29 cellular contexts compared by ENCODE assay signal in the genomic region with DNA sequence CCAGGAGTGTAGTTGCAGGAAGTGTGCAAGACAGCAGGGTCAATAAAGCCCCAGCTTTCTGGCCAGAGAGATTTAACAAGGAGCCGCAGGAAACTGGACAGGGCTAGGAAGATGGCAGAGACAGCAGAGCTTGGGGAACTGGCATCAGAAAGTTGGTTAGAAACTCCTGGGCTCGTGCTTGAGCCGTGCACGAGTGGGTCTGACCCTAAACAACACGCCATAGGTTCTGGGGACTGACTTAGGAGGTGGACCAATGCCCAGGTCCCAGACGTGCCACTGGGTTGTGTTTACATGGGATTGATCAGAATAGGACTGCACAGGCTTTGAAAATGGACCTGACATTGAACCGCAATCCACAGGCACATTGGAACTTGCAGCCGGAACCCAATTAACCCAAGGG. TPM values are rescaled to one million over a fixed set of nuclear protein-coding genes. Genes with fewer than 3 reads are reported as not detected.
DNase-seq lines count a peak whose midpoint lies in the region; ATAC-seq and TF ChIP-seq lines count a peak whose summit lies in the region.
"Had no signal": no experiment of that assay in that cellular context is flagged by ENCODE, and none has a peak within 500 bp of the region (broad histone marks: within the 10 kb centered on the region; RNA-seq: fewer than 3 reads in every experiment).

No MANE protein-coding gene starts in this region.

- H3K36me3 ChIP-seq in breast epithelium (no peaks in the 10 kb centered on the region), upper lobe of left lung (no peaks in the 10 kb centered on the region), H7 (replicated peaks; ENCODE audit: control insufficient read depth, insufficient read depth, low read length) (no peaks in the 10 kb centered on the region)
- H3K36me3 ChIP-seq: adrenal gland, cardiac muscle cell had no signal

- POLR2A ChIA-PET in MCF 10A (lab: Yijun Ruan, JAX) = interaction anchor here (0.6 to 0.7 kb wide), 3 partner anchors 82 to 1125 kb away, joined by 3 read pairs; no protein-coding TSS in a partner anchor

- H3K27me3 ChIP-seq in breast epithelium (no peaks in the 10 kb centered on the region), upper lobe of left lung (no peaks in the 10 kb centered on the region), H7 (ENCODE audit: control insufficient read depth, insufficient read depth, low read length) (no peaks in the 10 kb centered on the region)
- H3K27me3 ChIP-seq: adrenal gland, cardiac muscle cell, tibial nerve had no signal

- BruUV-seq in MCF 10A (replicated peaks; lab: Mats Ljungman, UMichigan) = no TSS peak

- no peak for TF ChIP-seq EP300 in upper lobe of left lung (IDR thresholded peaks at IDR 0.05)

- H3K36me3 Mint-ChIP-seq in MCF 10A (ENCODE audit: insufficient read depth, unreplicated experiment) = peaks cover 6% of the 10 kb centered on the region
- H3K36me3 Mint-ChIP-seq: CD8-positive, alpha-beta memory T cell had no signal

- peaks cover 5 to 14% of the 10 kb centered on the region in 2 donors for H3K9me3 ChIP-seq in breast epithelium
- H3K9me3 ChIP-seq in upper lobe of left lung = peaks cover 0 to 10% (median 4%) of the 10 kb centered on the region in 4 donors

- TF ChIP-seq CTCF in MCF 10A (IDR thresholded peaks at IDR 0.05; ENCODE audit: unreplicated experiment) = no peak
- no peak for TF ChIP-seq CTCF in breast epithelium (IDR thresholded peaks at IDR 0.05)
- TF ChIP-seq CTCF in coronary artery (IDR thresholded peaks at IDR 0.05) = no peak
- TF ChIP-seq CTCF in upper lobe of left lung (IDR thresholded peaks at IDR 0.05) = no peak

- ATAC-seq in upper lobe of left lung (ENCODE audit: low FRiP score in 2 of 2) (no peak), HG03439 (IDR thresholded peaks at IDR 0.05; ENCODE audit: unreplicated experiment) (no peak)
- ATAC-seq: activated T-cell treated with anti-CD3 and anti-CD28 coated beads, Interleukin-2, amount 50 U/mL, for 4 hours; SK-N-SH treated with all-trans-retinoic acid at 6 μM for 48 hours; stimulated activated naive CD8-positive, alpha-beta T cell treated with anti-CD3 and anti-CD28 coated beads, Interleukin-15, Interleukin-2, amounts not matched to agents 100 U/mL and 50 U/mL, for 24 hours had no signal

- H3K4me3 Mint-ChIP-seq in MCF 10A (ENCODE audit: unreplicated experiment) = no peak overlapping the region
- H3K4me3 Mint-ChIP-seq: activated T-cell treated with anti-CD3 and anti-CD28 coated beads, Interleukin-2, amount 50 U/mL, for 4 hours; CD8-positive, alpha-beta memory T cell; dendritic cell treated with granulocyte-macrophage colony-stimulating factor and Interleukin-4, amounts not matched to agents 40 ng/mL and 50 ng/mL, for 4 days had no signal

- WGBS in upper lobe of left lung, 2 donors = 85 to 86% methylated on average over 6 to 8 of the region's 8 CpGs

- H3K27ac Mint-ChIP-seq in MCF 10A (ENCODE audit: low read depth, unreplicated experiment) = peak overlapping the region; percentile 68
- H3K27ac Mint-ChIP-seq: CD8-positive, alpha-beta memory T cell; dendritic cell treated with granulocyte-macrophage colony-stimulating factor and Interleukin-4, amounts not matched to agents 40 ng/mL and 50 ng/mL, for 4 days had no signal

- H3K27me3 Mint-ChIP-seq in MCF 10A (ENCODE audit: insufficient read depth, unreplicated experiment) = no peaks in the 10 kb centered on the region

- intact Hi-C loops in MCF 10A (cut with micrococcal nuclease) (loop anchor here (2.0 kb wide), 1 partner anchor 53 kb away; no protein-coding TSS in a partner anchor), breast epithelium (cut with DNase I; ENCODE audit: low total_unique reads) (no loop called here), posterior vena cava (cut with DNase I) (no loop called here)

- TF ChIP-seq POLR2A in breast epithelium (IDR thresholded peaks at IDR 0.05) (no peak), upper lobe of left lung (IDR thresholded peaks at IDR 0.05) (no peak)

- no peaks in the 10 kb centered on the region for H3K4me1 ChIP-seq in breast epithelium
- peaks cover 0 to 3% (median 0%) of the 10 kb centered on the region in 4 donors for H3K4me1 ChIP-seq in upper lobe of left lung
- H3K4me1 ChIP-seq: adrenal gland had no signal

- H3K9me3 Mint-ChIP-seq in MCF 10A (ENCODE audit: unreplicated experiment) = peaks cover 21% of the 10 kb centered on the region

- H3K27ac ChIP-seq in breast epithelium (peak overlapping the region in 1 of 2 donors; percentile 43), coronary artery (peak overlapping the region; percentile 65 to 85), upper lobe of left lung (peak overlapping the region; percentile 48 to 52 (median 50))
- H3K27ac ChIP-seq: 22Rv1, cardiac muscle cell, tibial nerve had no signal

- CTCF ChIA-PET in MCF 10A (lab: Yijun Ruan, JAX) = no interaction called here

- no peak for DNase-seq in MCF 10A (ENCODE audit: unreplicated experiment)
- no peak for DNase-seq in breast epithelium (ENCODE audit: low spot score in 2 of 2)
- no peak for DNase-seq in coronary artery (ENCODE audit: low spot score)
- peak; percentile 23 for DNase-seq in posterior vena cava (ENCODE audit: low spot score)
- DNase-seq in upper lobe of left lung = no peak
- no peak for DNase-seq in NCI-H2107 (lab: John Stamatoyannopoulos, UW)
- no peak for DNase-seq in H7
- DNase-seq: activated CD4-positive, alpha-beta T cell treated with anti-CD3 and anti-CD28 coated beads for 4 hours; activated naive CD4-positive, alpha-beta T cell; activated T-cell treated with anti-CD3 and anti-CD28 coated beads, Interleukin-2, amount 50 U/mL, for 4 hours; AML-193; DMS153; islet precursor cell; mammary epithelial cell; NCI-H1092; NCI-H187; NCI-H69; stimulated activated CD4-positive, alpha-beta T cell treated with anti-CD3 and anti-CD28 coated beads, Interleukin-15, amount 100 ng/mL, for 24 hours; stimulated activated naive CD8-positive, alpha-beta T cell treated with anti-CD3 and anti-CD28 coated beads, Interleukin-15, Interleukin-2, amounts not matched to agents 100 U/mL and 50 U/mL, for 24 hours; T-helper 2 cell had no signal

- H3K4me3 ChIP-seq in breast epithelium (no peak overlapping the region), coronary artery (peak overlapping the region; percentile 40), upper lobe of left lung (no peak overlapping the region), H7 (ENCODE audit: insufficient read depth, low read depth, low read length) (no peak overlapping the region)
- H3K4me3 ChIP-seq: adrenal gland, cardiac muscle cell, tibial nerve had no signal

- peaks cover 33% of the 10 kb centered on the region for H3K4me1 Mint-ChIP-seq in MCF 10A (ENCODE audit: insufficient read depth, unreplicated experiment)
- H3K4me1 Mint-ChIP-seq: CD8-positive, alpha-beta memory T cell had no signal

RNA-seq across cellular contexts. Expression of a gene that starts 41.5 kb away (rescaled TPM):
- total RNA-seq in MCF 10A (2022) = 0.17 TPM in 1 of 2 replicates, not detected in the other
- total RNA-seq in breast epithelium = 10 to 100 TPM; 11.3 to 51.8 (median 19.7) TPM
- total RNA-seq in posterior vena cava = 10 to 100 TPM; 27.1 to 62.0 TPM
- 100 to 1,000 TPM in 1 of 6 donors, 10 to 100 TPM in 5; 10.0 to 114 (median 25.7) TPM for total RNA-seq in upper lobe of left lung
- total RNA-seq in H7 (2014; rRNA removed; shearing (Covaris generic)) = 1.7 and 2.2 TPM in 2 replicates
- total RNA-seq: activated CD8-positive, alpha-beta memory T cell treated with anti-CD3 and anti-CD28 coated beads for 36 hours; CD8-positive, alpha-beta memory T cell had no signal
